Comparison of ENCODE assay signal across 8 cellular contexts in the genomic region with DNA sequence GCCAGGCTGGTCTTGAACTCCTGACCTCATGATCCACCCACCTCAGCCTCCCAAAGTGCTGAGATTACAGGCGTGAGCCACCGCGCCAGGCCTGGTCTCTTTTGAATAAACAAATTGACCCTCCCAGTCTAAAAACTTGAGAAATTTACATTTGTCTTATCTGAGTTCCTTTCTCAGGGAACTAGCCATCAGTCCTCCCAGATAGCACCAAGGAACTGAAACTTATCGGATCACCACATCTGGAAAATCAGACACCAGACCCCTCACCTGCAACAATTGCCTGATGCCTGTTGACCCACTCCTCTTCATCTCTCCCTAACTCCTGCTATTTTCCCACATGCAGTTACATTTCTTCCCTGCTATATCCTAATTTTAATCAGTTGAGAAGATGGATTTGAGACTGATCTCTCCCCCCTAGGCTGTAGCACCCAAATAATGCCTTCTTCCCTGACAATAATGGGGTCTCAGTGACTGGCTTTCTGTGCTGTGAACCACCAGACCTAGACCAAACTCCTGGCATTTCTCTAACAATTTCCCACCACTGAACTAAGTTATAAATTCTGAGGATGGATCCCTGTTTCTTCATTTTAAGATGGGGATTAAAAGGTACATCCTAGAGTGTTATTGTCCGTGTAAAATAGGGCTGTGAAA. TPM values are rescaled to one million over a fixed set of nuclear protein-coding genes. Genes with fewer than 3 reads are reported as not detected.
DNase-seq lines count a peak whose midpoint lies in the region; ATAC-seq and TF ChIP-seq lines count a peak whose summit lies in the region.

No MANE protein-coding gene starts in this region.

- H3K27me3 Mint-ChIP-seq in activated naive CD4-positive, alpha-beta T cell treated with anti-CD3 and anti-CD28 coated beads, Interleukin-2, amount 50 U/mL, for 24 hours: no peaks in the 10 kb centered on the region

- H3K4me3 ChIP-seq in mucosa of stomach (ENCODE audit: low read length): peak overlapping the region; percentile 89
- H3K4me3 ChIP-seq in upper lobe of right lung: no peak overlapping the region

- H3K4me3 Mint-ChIP-seq in activated naive CD4-positive, alpha-beta T cell treated with anti-CD3 and anti-CD28 coated beads, Interleukin-2, amount 50 U/mL, for 24 hours: peak overlapping the region; percentile 84

- ATAC-seq in upper lobe of right lung: no peak
- no peak for ATAC-seq in HG03520 (IDR thresholded peaks at IDR 0.05; ENCODE audit: unreplicated experiment)

- no peak overlapping the region for H3K9ac ChIP-seq in mucosa of stomach (ENCODE audit: low read length)

- H3K4me1 ChIP-seq in mucosa of stomach (ENCODE audit: control insufficient read depth, insufficient read depth, low read length) (peaks cover 25% of the 10 kb centered on the region), upper lobe of right lung (peaks cover 26% of the 10 kb centered on the region)

- DNase-seq in activated naive CD4-positive, alpha-beta T cell treated with Interleukin-2 at 50 U/mL for 16 hours: no peak
- DNase-seq in upper lobe of right lung (no peak), DMS79 treated with DMSO at 0.1 percent for 48 hours (lab: John Stamatoyannopoulos, UW) (no peak)
- no peak for DNase-seq in NK-92 treated with Interleukin-12 subunit alpha and Interleukin-12 subunit beta, amount 100 ng/mL, for 24 hours (lab: John Stamatoyannopoulos, UW)

- no peaks in the 10 kb centered on the region for H3K9me3 Mint-ChIP-seq in activated naive CD4-positive, alpha-beta T cell treated with anti-CD3 and anti-CD28 coated beads, Interleukin-2, amount 50 U/mL, for 24 hours

- no peak for TF ChIP-seq CTCF in upper lobe of right lung (IDR thresholded peaks at IDR 0.05)

- H3K27ac ChIP-seq in angular gyrus (ENCODE audit: low read depth, low read length) (peak overlapping the region; percentile 94), upper lobe of right lung (peak overlapping the region; percentile 83)

- H3K27me3 ChIP-seq in mucosa of stomach (ENCODE audit: control insufficient read depth, insufficient read depth, low read length) (no peaks in the 10 kb centered on the region), upper lobe of right lung (no peaks in the 10 kb centered on the region)

- intact Hi-C loops in upper lobe of right lung (cut with DNase I): no loop called here

- H3K36me3 Mint-ChIP-seq in activated naive CD4-positive, alpha-beta T cell treated with anti-CD3 and anti-CD28 coated beads, Interleukin-2, amount 50 U/mL, for 24 hours: peaks cover 14% of the 10 kb centered on the region

- H3K27ac Mint-ChIP-seq in activated naive CD4-positive, alpha-beta T cell treated with anti-CD3 and anti-CD28 coated beads, Interleukin-2, amount 50 U/mL, for 24 hours: peak overlapping the region; percentile 61

- peaks cover 47% of the 10 kb centered on the region for H3K4me1 Mint-ChIP-seq in activated naive CD4-positive, alpha-beta T cell treated with anti-CD3 and anti-CD28 coated beads, Interleukin-2, amount 50 U/mL, for 24 hours

- H3K9me3 ChIP-seq in mucosa of stomach (ENCODE audit: control insufficient read depth, low read length) (no peaks in the 10 kb centered on the region), upper lobe of right lung (no peaks in the 10 kb centered on the region)

- no peaks in the 10 kb centered on the region for H3K36me3 ChIP-seq in mucosa of stomach (ENCODE audit: control insufficient read depth, insufficient read depth, low read length)
- peaks cover 7% of the 10 kb centered on the region for H3K36me3 ChIP-seq in upper lobe of right lung

RNA-seq across cellular contexts. Expression of a gene that starts 1.0 kb away (rescaled TPM):
- 71.2 TPM for total RNA-seq in upper lobe of right lung

RNA-seq across cellular contexts. Expression of a gene that starts 8.5 kb away (rescaled TPM):
- 19.0 TPM for total RNA-seq in upper lobe of right lung
